9 cellular contexts compared by ENCODE assay signal in genomic region chr5:32711693-32712462, GRCh38. TPM values are rescaled to one million over a fixed set of nuclear protein-coding genes. Genes with fewer than 3 reads are reported as not detected.
A peak's percentile ranks its signal among the peaks of the same experiment; 100 is the strongest.
DNase-seq lines count a peak whose midpoint lies in the region; ATAC-seq and TF ChIP-seq lines count a peak whose summit lies in the region.
"Had no signal": no experiment of that assay in that cellular context is flagged by ENCODE, and none has a peak within 500 bp of the region (broad histone marks: within the 10 kb centered on the region; RNA-seq: fewer than 3 reads in every experiment).

No MANE protein-coding gene starts in this region.

- no peak overlapping the region for H3K4me3 Mint-ChIP-seq in activated CD8-positive, alpha-beta memory T cell treated with anti-CD3 and anti-CD28 coated beads, Interleukin-2, amount 10 ng/mL, durations not matched to agents 7 days and 5 days

- TF ChIP-seq POLR2A in breast epithelium (IDR thresholded peaks at IDR 0.05) (no peak), transverse colon (IDR thresholded peaks at IDR 0.05) (no peak)

- H3K4me1 ChIP-seq in breast epithelium, result peaks cover 3 to 18% of the 10 kb centered on the region in 2 donors
- H3K4me1 ChIP-seq in left lung, result peaks cover 12 to 55% of the 10 kb centered on the region in 2 donors
- peaks cover 0 to 44% (median 18%) of the 10 kb centered on the region in 4 donors for H3K4me1 ChIP-seq in transverse colon

- H3K27ac ChIP-seq in breast epithelium (no peak overlapping the region), left lung (peak overlapping the region in 1 of 2 donors; percentile 60), transverse colon (peak overlapping the region; percentile 32 to 79 (median 74))

- 6% methylated on average over 72 of the region's 75 CpGs; no CpG with 5 or more reads in 1 of the 2 donors for WGBS in transverse colon (ENCODE audit: low coverage in 1 of 2), 2 donors

- TF ChIP-seq CTCF in breast epithelium (IDR thresholded peaks at IDR 0.05), result no peak
- no peak for TF ChIP-seq CTCF in left lung (IDR thresholded peaks at IDR 0.05)
- TF ChIP-seq CTCF in transverse colon (IDR thresholded peaks at IDR 0.05), result no peak

- no peak for ATAC-seq in activated CD8-positive, alpha-beta memory T cell treated with anti-CD3 and anti-CD28 coated beads, Interleukin-2, amount 10 ng/mL, durations not matched to agents 7 days and 5 days
- peak; percentile 34 for ATAC-seq in left lung
- ATAC-seq in GM21390 (IDR thresholded peaks at IDR 0.05; ENCODE audit: unreplicated experiment), result no peak

- H3K27me3 ChIP-seq in breast epithelium (peaks cover 0 to 33% of the 10 kb centered on the region in 2 donors), left lung (peaks cover 18 to 76% of the 10 kb centered on the region in 2 donors), transverse colon (peaks cover 74% of the 10 kb centered on the region)

- peak overlapping the region; percentile 38 for H3K27ac Mint-ChIP-seq in activated CD8-positive, alpha-beta memory T cell treated with anti-CD3 and anti-CD28 coated beads, Interleukin-2, amount 10 ng/mL, durations not matched to agents 7 days and 5 days

- H3K4me1 Mint-ChIP-seq in activated CD8-positive, alpha-beta memory T cell treated with anti-CD3 and anti-CD28 coated beads, Interleukin-2, amount 10 ng/mL, durations not matched to agents 7 days and 5 days, result peaks cover 32% of the 10 kb centered on the region

- no peaks in the 10 kb centered on the region for H3K9me3 ChIP-seq in breast epithelium
- no peaks in the 10 kb centered on the region for H3K9me3 ChIP-seq in left lung
- no peaks in the 10 kb centered on the region for H3K9me3 ChIP-seq in transverse colon

- H3K27me3 Mint-ChIP-seq in activated CD8-positive, alpha-beta memory T cell treated with anti-CD3 and anti-CD28 coated beads, Interleukin-2, amount 10 ng/mL, durations not matched to agents 7 days and 5 days, result peaks cover 82% of the 10 kb centered on the region

- CTCF ChIA-PET in activated CD8-positive, alpha-beta memory T cell treated with anti-CD3 and anti-CD28 coated beads, Interleukin-2, amount 10 ng/mL, durations not matched to agents 7 days and 5 days (lab: Charles Lee), result no interaction called here

- DNase-seq in activated CD8-positive, alpha-beta memory T cell treated with anti-CD3 and anti-CD28 coated beads, Interleukin-2, amount 10 ng/mL, durations not matched to agents 7 days and 5 days, result no peak
- no peak for DNase-seq in activated CD8-positive, alpha-beta memory T cell treated with anti-CD3 and anti-CD28 coated beads, Interleukin-2, amount 50 U/mL, for 4 hours
- DNase-seq in breast epithelium (ENCODE audit: low spot score in 2 of 2) (no peak), left lung (peak in 1 of 2 donors; percentile 79), transverse colon (no peak), DMS53 treated with DMSO at 0.1 percent for 48 hours (lab: John Stamatoyannopoulos, UW; ENCODE audit: unreplicated experiment) (no peak), NCI-H2196 treated with DMSO at 0.1 percent for 48 hours (lab: John Stamatoyannopoulos, UW; ENCODE audit: unreplicated experiment) (no peak)

- H3K36me3 Mint-ChIP-seq in activated CD8-positive, alpha-beta memory T cell treated with anti-CD3 and anti-CD28 coated beads, Interleukin-2, amount 10 ng/mL, durations not matched to agents 7 days and 5 days, result peaks cover 2% of the 10 kb centered on the region

- in situ Hi-C loops in transverse colon (cut with MboI; ENCODE audit: low pct_ligation_motif_present in 1 of 4, low pct_unique_long_range_greater_than_20kb in 1 of 4, low sequenced_read_pairs in 3 of 4), result loop anchor here in 3 of 4 donors (25.0 kb wide), 1 partner anchor 700 kb away; no protein-coding TSS in a partner anchor

- no peak for TF ChIP-seq EP300 in transverse colon (IDR thresholded peaks at IDR 0.05; ENCODE audit: low read depth)

- H3K36me3 ChIP-seq in breast epithelium (no peaks in the 10 kb centered on the region), left lung (no peaks in the 10 kb centered on the region), transverse colon (no peaks in the 10 kb centered on the region)

- intact Hi-C loops in breast epithelium (cut with DNase I; ENCODE audit: low total_unique reads), result loop anchor here (5.0 kb wide), 1 partner anchor 210 kb away; no protein-coding TSS in a partner anchor
- intact Hi-C loops in left lung (cut with DNase I), result loop anchor here in 1 of 2 donors (10.0 kb wide), 1 partner anchor 133 kb away; no protein-coding TSS in a partner anchor
- intact Hi-C loops in transverse colon (cut with DNase I; ENCODE audit: low total_unique reads), result loop anchor here (10.0 kb wide), 2 partner anchors 573 to 693 kb away; no protein-coding TSS in a partner anchor

- H3K4me3 ChIP-seq in breast epithelium, result peak overlapping the region; percentile 56 to 86 (median 58)
- peak overlapping the region; percentile 24 to 56 for H3K4me3 ChIP-seq in left lung
- H3K4me3 ChIP-seq in transverse colon, result peak overlapping the region; percentile 21 to 72 (median 44)

- H3K9me3 Mint-ChIP-seq in activated CD8-positive, alpha-beta memory T cell treated with anti-CD3 and anti-CD28 coated beads, Interleukin-2, amount 10 ng/mL, durations not matched to agents 7 days and 5 days (ENCODE audit: low read depth), result no peaks in the 10 kb centered on the region

RNA-seq across cellular contexts. Expression of gene NPR3, which starts 0.8 kb away (rescaled TPM):
- under 1 TPM in 1 of 2 experiments, not detected in 1; 0.16 TPM for total RNA-seq in activated CD8-positive, alpha-beta memory T cell treated with anti-CD3 and anti-CD28 coated beads, Interleukin-2, amount 10 ng/mL, durations not matched to agents 7 days and 5 days
- total RNA-seq in breast epithelium (10 to 100 TPM in 1 of 3 donors, 1 to 10 TPM in 2; 1.9 to 44.2 (median 2.0) TPM), left lung (10 to 100 TPM; 16.5 to 33.9 TPM), transverse colon (10 to 100 TPM in 1 of 4 donors, 1 to 10 TPM in 2, under 1 TPM in 1; 0.60 to 19.8 (median 3.8) TPM)
- total RNA-seq: T-helper 2 cell treated with Interferon-gamma antibody and Interleukin-4, amounts not matched to agents 100 ng/mL and 5 ng/mL, for 36 hours had no signal

Comparison
In these comparisons a context has a peak if more than half of its experiments do, and no peak if none do; other contexts are left out.
1. H3K27ac ChIP-seq: peak in transverse colon (4 of 4); none in breast epithelium (0 of 2).
2. Peak in every context shown above with its lines, with median percentiles within 50 percentile points of each other: H3K4me3 ChIP-seq.